Comparison of ENCODE assay signal across 22 cellular contexts in the genomic region with DNA sequence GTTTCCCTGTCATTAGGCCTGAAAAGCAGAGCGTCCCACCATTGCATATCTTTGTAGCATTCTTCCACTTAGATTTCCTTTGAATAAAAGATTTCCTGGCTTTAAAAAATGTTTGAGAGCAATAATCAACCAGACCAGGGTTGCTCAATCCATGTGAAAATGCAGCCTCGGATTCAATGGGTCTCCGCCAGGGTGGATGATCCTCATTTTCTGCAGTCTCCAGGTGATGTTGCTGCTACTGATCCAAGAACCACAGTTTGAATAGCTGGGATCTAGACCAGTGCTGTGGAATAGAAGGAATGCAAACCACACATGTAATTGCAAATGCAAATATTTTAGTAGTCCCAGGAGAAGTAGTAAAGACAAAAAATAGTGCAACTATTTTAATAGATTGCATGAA.
"Had no signal": no experiment of that assay in that cellular context is flagged by ENCODE, and none has a peak within 500 bp of the region (broad histone marks: within the 10 kb centered on the region; RNA-seq: fewer than 3 reads in every experiment).

No MANE protein-coding gene starts in this region.

- DNase-seq: KBM-7, MV-4-11, NCI-H1048, NCI-H1105, NCI-H1417 treated with DMSO at 0.1 percent for 48 hours, NCI-H146, NCI-H1694 treated with DMSO at 0.1 percent for 48 hours, NCI-H1930, NCI-H2081 treated with DMSO at 0.1 percent for 48 hours, NCI-H2171, NCI-H226, NCI-H446, NCI-H510A, NCI-H524 treated with DMSO at 0.1 percent for 48 hours, NCI-H748 treated with DMSO at 0.1 percent for 48 hours, OCI-M1, PC-9, Peyer's patch, SHP77 treated with DMSO at 0.1 percent for 48 hours, SJCRH30 had no signal

- ATAC-seq: Right ventricle myocardium inferior, SK-N-SH treated with all-trans-retinoic acid at 6 μM for 48 hours had no signal
